ENCODE assay signal across 9 cellular contexts in the genomic region with DNA sequence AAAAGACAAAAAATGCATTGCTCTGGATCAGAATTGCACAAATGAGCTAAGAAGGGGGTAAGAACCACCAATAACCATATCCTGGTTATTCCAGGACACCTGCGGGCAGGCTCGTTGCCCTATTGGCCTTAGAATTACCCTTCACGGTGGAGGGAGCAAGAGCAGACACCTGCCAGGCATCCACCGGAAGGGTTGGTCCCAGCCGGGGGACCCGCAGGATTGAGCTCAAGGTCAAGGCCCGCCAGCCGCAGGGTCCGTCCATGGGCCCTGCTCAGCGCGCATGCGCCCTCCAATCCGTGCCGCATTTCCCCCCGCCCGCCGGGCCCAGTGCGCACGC. TPM values are rescaled to one million over a fixed set of nuclear protein-coding genes. Genes with fewer than 3 reads are reported as not detected.
DNase-seq lines count a peak whose midpoint lies in the region; ATAC-seq lines count a peak whose summit lies in the region.
"Had no signal": no experiment of that assay in that cellular context is flagged by ENCODE, and none has a peak within 500 bp of the region (broad histone marks: within the 10 kb centered on the region; RNA-seq: fewer than 3 reads in every experiment).

No MANE protein-coding gene starts in this region.

- peak overlapping the region; percentile 86 to 99 (median 96) for H3K4me2 ChIP-seq in BLaER1 treated with 17β-estradiol and CSF1 and Interleukin-3, amounts not matched to agents 10 nM and 100 nM

- in situ Hi-C loops in KBM-7 (cut with MboI; ENCODE audit: low pct_unique_long_range_greater_than_20kb, low sequenced_read_pairs), result no loop called here

- H3K9me3 ChIP-seq in BLaER1 treated with 17β-estradiol and CSF1 and Interleukin-3, amounts not matched to agents 10 nM and 100 nM (replicated peaks in 1 of 11), result no peaks in the 10 kb centered on the region; a peak in 1 of 22 replicates
- no peaks in the 10 kb centered on the region for H3K9me3 ChIP-seq in iPS-18a (ENCODE audit: control insufficient read depth, low read depth, low read length)

- H3K4me3 ChIP-seq in BLaER1 treated with 17β-estradiol and CSF1 and Interleukin-3, amounts not matched to agents 10 nM and 100 nM, result peak overlapping the region; percentile 82 to 100 (median 94)
- H3K4me3 ChIP-seq in iPS-18a (ENCODE audit: low read length), result peak overlapping the region; percentile 99

- peak; percentile 40 for ATAC-seq in HG02588 (IDR thresholded peaks at IDR 0.05; ENCODE audit: unreplicated experiment)

- H4K20me1 ChIP-seq in BLaER1 treated with 17β-estradiol and CSF1 and Interleukin-3, amounts not matched to agents 10 nM and 100 nM, result peaks cover 55 to 74% (median 68%) of the 10 kb centered on the region in 11 experiments

- H3K27me3 ChIP-seq in BLaER1 treated with 17β-estradiol and CSF1 and Interleukin-3, amounts not matched to agents 10 nM and 100 nM, result no peaks in the 10 kb centered on the region
- H3K27me3 ChIP-seq in iPS-18a (ENCODE audit: control insufficient read depth, insufficient read depth, low read length), result no peaks in the 10 kb centered on the region

- H3K27me3 Mint-ChIP-seq in activated naive CD8-positive, alpha-beta T cell treated with anti-CD3 and anti-CD28 coated beads for 36 hours, result no peaks in the 10 kb centered on the region

- H3K4me1 ChIP-seq in BLaER1 treated with 17β-estradiol and CSF1 and Interleukin-3, amounts not matched to agents 10 nM and 100 nM, result peaks cover 48 to 72% (median 60%) of the 10 kb centered on the region in 10 experiments
- no peaks in the 10 kb centered on the region for H3K4me1 ChIP-seq in iPS-18a (ENCODE audit: control insufficient read depth, low read depth, low read length)

- H3K4me1 Mint-ChIP-seq in activated naive CD8-positive, alpha-beta T cell treated with anti-CD3 and anti-CD28 coated beads for 36 hours, result peaks cover 36% of the 10 kb centered on the region

- peaks cover 50 to 70% (median 65%) of the 10 kb centered on the region in 11 experiments for H3K36me3 ChIP-seq in BLaER1 treated with 17β-estradiol and CSF1 and Interleukin-3, amounts not matched to agents 10 nM and 100 nM
- peaks cover 58% of the 10 kb centered on the region for H3K36me3 ChIP-seq in iPS-18a (ENCODE audit: control insufficient read depth, low read depth, low read length)

- peaks cover 73% of the 10 kb centered on the region for H3K36me3 Mint-ChIP-seq in activated naive CD8-positive, alpha-beta T cell treated with anti-CD3 and anti-CD28 coated beads for 36 hours

- H3K9ac ChIP-seq in BLaER1 treated with 17β-estradiol and CSF1 and Interleukin-3, amounts not matched to agents 10 nM and 100 nM, result peak overlapping the region; percentile 98 to 100 (median 100)
- peak overlapping the region; percentile 95 for H3K9ac ChIP-seq in iPS-18a (ENCODE audit: low read length)

- H3K27ac ChIP-seq in BLaER1 treated with 17β-estradiol and CSF1 and Interleukin-3, amounts not matched to agents 10 nM and 100 nM, result peak overlapping the region; percentile 98 to 100 (median 100)
- H3K27ac ChIP-seq in iPS-18a (ENCODE audit: low read length), result peak overlapping the region; percentile 82

- DNase-seq in activated naive CD8-positive, alpha-beta T cell treated with anti-CD3 and anti-CD28 coated beads for 36 hours, result no peak
- peak; percentile 90 for DNase-seq in stimulated activated CD8-positive, alpha-beta memory T cell treated with anti-CD3 and anti-CD28 coated beads, Interleukin-4, amount 100 ng/mL, for 24 hours (ENCODE audit: low read depth)
- no peak for DNase-seq in dedifferentiated amniotic fluid mesenchymal stem cell (ENCODE audit: extremely low spot score)
- no peak for DNase-seq in central memory CD4-positive, alpha-beta T cell
- no peak for DNase-seq in KBM-7

- H3K9me3 Mint-ChIP-seq in activated naive CD8-positive, alpha-beta T cell treated with anti-CD3 and anti-CD28 coated beads for 36 hours, result no peaks in the 10 kb centered on the region

- peak overlapping the region; percentile 97 for H3K27ac Mint-ChIP-seq in activated naive CD8-positive, alpha-beta T cell treated with anti-CD3 and anti-CD28 coated beads for 36 hours

- H3K4me3 Mint-ChIP-seq in activated naive CD8-positive, alpha-beta T cell treated with anti-CD3 and anti-CD28 coated beads for 36 hours, result peak overlapping the region; percentile 98

RNA-seq across cellular contexts. Expression of a gene that starts 0.6 kb away (rescaled TPM):
- 100 to 1,000 TPM; 358 to 372 TPM for total RNA-seq in activated naive CD8-positive, alpha-beta T cell treated with anti-CD3 and anti-CD28 coated beads for 36 hours

RNA-seq across cellular contexts. Expression of a gene that starts 54.8 kb away (rescaled TPM):
- under 1 TPM in 1 of 2 experiments, not detected in 1; 0.29 TPM for total RNA-seq in activated naive CD8-positive, alpha-beta T cell treated with anti-CD3 and anti-CD28 coated beads for 36 hours
- total RNA-seq: LHCN-M2 had no signal
